ENCODE assay signal across 8 cellular contexts in the genomic region with DNA sequence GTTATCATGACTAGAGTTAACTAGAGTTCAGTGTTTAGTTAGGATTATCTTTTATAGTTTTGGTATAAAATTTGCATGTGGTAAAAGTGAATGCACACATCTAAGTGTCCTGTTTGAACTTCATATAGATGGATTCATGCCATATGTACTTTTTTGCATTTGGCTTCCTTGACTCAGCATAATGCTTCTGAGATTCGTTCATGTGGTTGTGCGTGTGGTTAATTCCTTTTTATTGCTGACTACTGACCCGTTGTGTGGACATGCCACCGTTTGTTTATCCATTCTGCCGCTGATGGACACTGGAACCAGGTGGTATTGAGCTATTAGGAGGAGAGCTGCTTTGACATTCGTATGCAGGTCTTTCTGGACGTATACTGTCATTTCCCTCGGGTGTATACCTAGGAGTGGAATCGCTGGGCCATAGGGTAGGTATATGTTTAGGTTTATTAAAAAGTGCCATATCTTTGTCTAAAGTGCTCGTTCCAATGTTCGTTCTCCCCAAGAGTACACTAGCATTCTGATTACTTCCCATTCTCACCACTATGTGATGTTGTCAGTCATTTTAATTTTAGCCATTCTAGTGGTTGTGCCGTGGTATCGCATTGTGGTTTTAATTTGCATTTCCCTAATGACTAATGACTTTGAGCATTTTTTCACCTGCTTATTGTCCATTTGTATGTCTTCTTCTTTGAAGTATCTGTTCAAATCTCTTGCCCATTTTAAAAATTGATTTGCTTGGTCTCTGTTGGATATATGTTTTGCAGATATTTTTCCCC. TPM values are rescaled to one million over a fixed set of nuclear protein-coding genes. Genes with fewer than 3 reads are reported as not detected.
DNase-seq lines count a peak whose midpoint lies in the region; ATAC-seq and TF ChIP-seq lines count a peak whose summit lies in the region.

No MANE protein-coding gene starts in this region.

- H3K9me3 Mint-ChIP-seq in dendritic cell treated with granulocyte-macrophage colony-stimulating factor and Interleukin-4, amounts not matched to agents 40 ng/mL and 50 ng/mL, for 4 days = no peaks in the 10 kb centered on the region

- peak overlapping the region; percentile 38 for H3K27ac Mint-ChIP-seq in dendritic cell treated with granulocyte-macrophage colony-stimulating factor and Interleukin-4, amounts not matched to agents 40 ng/mL and 50 ng/mL, for 4 days

- H3K9me3 ChIP-seq in osteoblast (ENCODE audit: low read depth, low read length) = no peaks in the 10 kb centered on the region
- H3K9me3 ChIP-seq in WERI-Rb-1 (ENCODE audit: severe bottlenecking) = no peaks in the 10 kb centered on the region
- no peaks in the 10 kb centered on the region for H3K9me3 ChIP-seq in stomach

- H3K36me3 ChIP-seq in osteoblast (ENCODE audit: insufficient read depth, low read length) (peaks cover 6% of the 10 kb centered on the region), WERI-Rb-1 (no peaks in the 10 kb centered on the region), stomach (peaks cover 0 to 7% (median 5%) of the 10 kb centered on the region in 4 donors)

- TF ChIP-seq POLR2A in stomach (IDR thresholded peaks at IDR 0.05) = no peak

- H4K20me1 ChIP-seq in osteoblast (ENCODE audit: insufficient read depth, low read length) = peaks cover 22% of the 10 kb centered on the region

- H3K36me3 Mint-ChIP-seq in dendritic cell treated with granulocyte-macrophage colony-stimulating factor and Interleukin-4, amounts not matched to agents 40 ng/mL and 50 ng/mL, for 4 days (ENCODE audit: low read depth) = peaks cover 71% of the 10 kb centered on the region

- TF ChIP-seq CTCF in GM12874 (IDR thresholded peaks at IDR 0.05; ENCODE audit: insufficient read depth, low read depth, low read length) (peak; percentile 35; the same call in 1 of the 2 replicates), HL-60 (IDR thresholded peaks at IDR 0.05; ENCODE audit: insufficient read depth, low read length) (peak; percentile 21), osteoblast (IDR thresholded peaks at IDR 0.05; ENCODE audit: extremely low read depth, low read depth, low read length) (no peak), WERI-Rb-1 (IDR thresholded peaks at IDR 0.05; ENCODE audit: low read depth, low read length) (no peak), stomach (IDR thresholded peaks at IDR 0.05) (peak in 1 of 7 experiments; percentile 7)

- ATAC-seq in GM21528 (IDR thresholded peaks at IDR 0.05; ENCODE audit: low FRiP score, unreplicated experiment) = peak; percentile 83

- H3K27ac ChIP-seq in HL-60 (replicated peaks) (no peak overlapping the region), osteoblast (ENCODE audit: low read depth, low read length) (no peak overlapping the region), WERI-Rb-1 (no peak overlapping the region), stomach (peak overlapping the region in 2 of 5 donors; percentile 12 to 54)

- no peak overlapping the region for H3K4me3 ChIP-seq in HL-60 (replicated peaks; ENCODE audit: insufficient read depth, low read length)
- no peak overlapping the region for H3K4me3 ChIP-seq in osteoblast (ENCODE audit: insufficient read depth, low read length)
- H3K4me3 ChIP-seq in WERI-Rb-1 (ENCODE audit: low read depth, low read length) = no peak overlapping the region
- no peak overlapping the region for H3K4me3 ChIP-seq in stomach

- peaks cover 47% of the 10 kb centered on the region for H3K79me2 ChIP-seq in osteoblast (ENCODE audit: insufficient read depth, low read length)

- H3K27me3 Mint-ChIP-seq in dendritic cell treated with granulocyte-macrophage colony-stimulating factor and Interleukin-4, amounts not matched to agents 40 ng/mL and 50 ng/mL, for 4 days = peaks cover 5% of the 10 kb centered on the region

- H3K27me3 ChIP-seq in HL-60 (ENCODE audit: insufficient read depth, poor library complexity, severe bottlenecking) (no peaks in the 10 kb centered on the region), osteoblast (ENCODE audit: insufficient read depth, low read length) (no peaks in the 10 kb centered on the region), WERI-Rb-1 (ENCODE audit: insufficient read depth, low read depth, severe bottlenecking) (no peaks in the 10 kb centered on the region), stomach (no peaks in the 10 kb centered on the region)

- H3K4me3 Mint-ChIP-seq in dendritic cell treated with granulocyte-macrophage colony-stimulating factor and Interleukin-4, amounts not matched to agents 40 ng/mL and 50 ng/mL, for 4 days = no peak overlapping the region

- H2AFZ ChIP-seq in osteoblast (ENCODE audit: low read length) = no peak overlapping the region

- H3K4me1 ChIP-seq in osteoblast (ENCODE audit: insufficient read depth, low read length) (peaks cover 20% of the 10 kb centered on the region), stomach (peaks cover 0 to 64% (median 23%) of the 10 kb centered on the region in 4 donors)

- TF ChIP-seq EP300 in stomach (IDR thresholded peaks at IDR 0.05) = no peak

- DNase-seq in HL-60 (ENCODE audit: low read depth in 1 of 2, low spot score in 1 of 2) (no peak), osteoblast (ENCODE audit: insufficient read length, low spot score, missing footprints) (no peak), WERI-Rb-1 (no peak), stomach (no peak), cardiac septum (ENCODE audit: low spot score) (no peak)

- intact Hi-C loops in dendritic cell treated with granulocyte-macrophage colony-stimulating factor and Interleukin-4, amounts not matched to agents 40 ng/mL and 50 ng/mL, for 4 days (cut with micrococcal nuclease) = no loop called here
- intact Hi-C loops in stomach (cut with DNase I; ENCODE audit: low total_unique reads) (no loop called here), cardiac septum (cut with DNase I) (loop anchor here (5.0 kb wide), 1 partner anchor 89 kb away; no protein-coding TSS in a partner anchor)

- H3K4me2 ChIP-seq in osteoblast (ENCODE audit: insufficient read depth, low read length) = no peak overlapping the region

- peaks cover 72% of the 10 kb centered on the region for H3K4me1 Mint-ChIP-seq in dendritic cell treated with granulocyte-macrophage colony-stimulating factor and Interleukin-4, amounts not matched to agents 40 ng/mL and 50 ng/mL, for 4 days (ENCODE audit: low read depth)

- WGBS in stomach, 5 donors = 66 to 76% (median 75%) methylated on average over 13 of the region's 13 CpGs

RNA-seq across cellular contexts. Expression of gene RIN3, which starts 37.7 kb away (rescaled TPM):
- 7.6 and 10.3 TPM in 2 replicates for total RNA-seq in osteoblast
- total RNA-seq in stomach = 10 to 100 TPM in 3 of 5 donors, 1 to 10 TPM in 2; 6.2 to 47.8 (median 11.6) TPM
- 1 to 10 TPM; 5.0 to 6.2 (median 6.0) TPM for polyA plus RNA-seq in stomach
- total RNA-seq in cardiac septum = 12.1 TPM

Comparison
In these comparisons a context has a peak if more than half of its experiments do, and no peak if none do; other contexts are left out.
1. CTCF ChIP-seq: peak in GM12874 (single experiment) and HL-60 (single experiment); none in osteoblast (single experiment) and WERI-Rb-1 (single experiment).